10 cellular contexts compared by ENCODE assay signal in genomic region chr1:89149229-89149628, GRCh38. TPM values are rescaled to one million over a fixed set of nuclear protein-coding genes. Genes with fewer than 3 reads are reported as not detected.
DNase-seq lines count a peak whose midpoint lies in the region; TF ChIP-seq lines count a peak whose summit lies in the region.
"Had no signal": no experiment of that assay in that cellular context is flagged by ENCODE, and none has a peak within 500 bp of the region (broad histone marks: within the 10 kb centered on the region; RNA-seq: fewer than 3 reads in every experiment).

No MANE protein-coding gene starts in this region.

- in situ Hi-C loops in GM13977 (cut with MboI; ENCODE audit: low pct_unique_long_range_greater_than_20kb, low sequenced_read_pairs, unreplicated experiment): no loop called here

- TF ChIP-seq POLR2A in esophagus muscularis mucosa (IDR thresholded peaks at IDR 0.05; ENCODE audit: low read depth): no peak
- TF ChIP-seq POLR2A in stomach (IDR thresholded peaks at IDR 0.05): no peak

- H3K36me3 ChIP-seq in esophagus muscularis mucosa (no peaks in the 10 kb centered on the region), stomach (no peaks in the 10 kb centered on the region)

- TF ChIP-seq EP300 in esophagus muscularis mucosa (IDR thresholded peaks at IDR 0.05) (no peak), stomach (IDR thresholded peaks at IDR 0.05) (no peak)

- H3K9me3 ChIP-seq in esophagus muscularis mucosa (no peaks in the 10 kb centered on the region), stomach (no peaks in the 10 kb centered on the region)

- H3K9me3 Mint-ChIP-seq in MCF 10A (ENCODE audit: unreplicated experiment): no peaks in the 10 kb centered on the region
- H3K9me3 Mint-ChIP-seq: activated T-helper 17 cell treated with anti-CD3 and anti-CD28 coated beads, Interleukin-2, amount 50 U/mL, for 72 hours had no signal

- no peaks in the 10 kb centered on the region for H3K27me3 ChIP-seq in esophagus muscularis mucosa
- no peaks in the 10 kb centered on the region for H3K27me3 ChIP-seq in stomach

- no peaks in the 10 kb centered on the region for H3K4me1 ChIP-seq in esophagus muscularis mucosa
- peaks cover 0 to 3% (median 0%) of the 10 kb centered on the region in 4 donors for H3K4me1 ChIP-seq in stomach

- CTCF ChIA-PET in MCF 10A (lab: Yijun Ruan, JAX): interaction anchor here (0.6 to 2.3 kb wide), 4 partner anchors 64 to 209 kb away, joined by 3 to 12 read pairs (median 3); no protein-coding TSS in a partner anchor

- no peaks in the 10 kb centered on the region for H3K4me1 Mint-ChIP-seq in MCF 10A (ENCODE audit: insufficient read depth, unreplicated experiment)

- BruUV-seq in MCF 10A (replicated peaks; lab: Mats Ljungman, UMichigan): no TSS peak

- POLR2A ChIA-PET in MCF 10A (lab: Yijun Ruan, JAX): no interaction called here

- 40% methylated on average over 3 of the region's 3 CpGs for WGBS in esophagus muscularis mucosa
- 45 to 71% (median 67%) methylated on average over 3 of the region's 3 CpGs for WGBS in stomach, 5 donors

- H3K4me3 Mint-ChIP-seq in MCF 10A (ENCODE audit: unreplicated experiment): no peak overlapping the region
- H3K4me3 Mint-ChIP-seq: activated T-helper 17 cell treated with anti-CD3 and anti-CD28 coated beads, Interleukin-2, amount 50 U/mL, for 72 hours had no signal

- no peak overlapping the region for H3K27ac ChIP-seq in esophagus muscularis mucosa (replicated peaks in 1 of 4)
- no peak overlapping the region for H3K27ac ChIP-seq in stomach

- H3K4me3 ChIP-seq in esophagus muscularis mucosa (no peak overlapping the region), stomach (no peak overlapping the region)

- H3K36me3 Mint-ChIP-seq in MCF 10A (ENCODE audit: insufficient read depth, unreplicated experiment): no peaks in the 10 kb centered on the region

- DNase-seq in AG20443 (ENCODE audit: low spot score): peak; percentile 52
- DNase-seq in NCI-H446 treated with DMSO at 0.1 percent for 48 hours (lab: John Stamatoyannopoulos, UW): peak; percentile 9
- DNase-seq in esophagus muscularis mucosa (ENCODE audit: extremely low spot score): no peak
- DNase-seq in midbrain (lab: John Stamatoyannopoulos, UW): peak; percentile 29
- DNase-seq in MCF 10A (ENCODE audit: unreplicated experiment): no peak
- DNase-seq in GM13977 (ENCODE audit: low spot score): no peak
- no peak for DNase-seq in SHP77 treated with DMSO at 0.1 percent for 48 hours (lab: John Stamatoyannopoulos, UW)
- no peak for DNase-seq in stomach
- DNase-seq: RPMI8226 had no signal

- intact Hi-C loops in esophagus muscularis mucosa (cut with DNase I): no loop called here
- intact Hi-C loops in MCF 10A (cut with micrococcal nuclease): loop anchor here (2.0 kb wide), 1 partner anchor 64 kb away; no protein-coding TSS in a partner anchor
- intact Hi-C loops in stomach (cut with DNase I; ENCODE audit: low total_unique reads): no loop called here

- TF ChIP-seq CTCF in esophagus muscularis mucosa (IDR thresholded peaks at IDR 0.05): peak; percentile 24 to 48 (median 39)
- TF ChIP-seq CTCF in MCF 10A (IDR thresholded peaks at IDR 0.05; ENCODE audit: unreplicated experiment): no peak
- TF ChIP-seq CTCF in GM13977 (IDR thresholded peaks at IDR 0.05; ENCODE audit: extremely low read depth, insufficient read depth, missing control alignments): no peak
- TF ChIP-seq CTCF in stomach (IDR thresholded peaks at IDR 0.05): no peak

- no peaks in the 10 kb centered on the region for H3K27me3 Mint-ChIP-seq in MCF 10A (ENCODE audit: insufficient read depth, unreplicated experiment)

- H3K27ac Mint-ChIP-seq in MCF 10A (ENCODE audit: low read depth, unreplicated experiment): no peak overlapping the region
- H3K27ac Mint-ChIP-seq: activated T-helper 17 cell treated with anti-CD3 and anti-CD28 coated beads, Interleukin-2, amount 50 U/mL, for 72 hours had no signal

RNA-seq across cellular contexts. Expression of gene GBP2, which starts 23.3 kb away (rescaled TPM):
- total RNA-seq in esophagus muscularis mucosa (100 to 1,000 TPM; 103 to 169 (median 147) TPM), MCF 10A (2022) (1.7 and 2.2 TPM in 2 replicates), stomach (10 to 100 TPM; 21.0 to 74.2 (median 60.3) TPM)
- 100 to 1,000 TPM in 1 of 3 donors, 10 to 100 TPM in 2; 37.9 to 119 (median 66.0) TPM for polyA plus RNA-seq in stomach

RNA-seq across cellular contexts. Expression of gene GBP7, which starts 26.6 kb away (rescaled TPM):
- total RNA-seq in esophagus muscularis mucosa (not detected), MCF 10A (2022) (not detected in 2 replicates), stomach (not detected)
- polyA plus RNA-seq in stomach: not detected
- total RNA-seq: activated T-helper 17 cell treated with anti-CD3 and anti-CD28 coated beads, Interleukin-2, amount 50 U/mL, for 72 hours had no signal

RNA-seq across cellular contexts. Expression of gene GBP4, which starts 49.5 kb away (rescaled TPM):
- total RNA-seq in esophagus muscularis mucosa (1 to 10 TPM; 4.1 to 9.6 (median 5.0) TPM), MCF 10A (2022) (0.05 TPM in 1 of 2 replicates, not detected in the other), stomach (10 to 100 TPM in 1 of 5 donors, 1 to 10 TPM in 4; 1.8 to 10.5 (median 7.2) TPM)
- 10 to 100 TPM in 2 of 3 donors, 1 to 10 TPM in 1; 4.7 to 17.1 (median 13.3) TPM for polyA plus RNA-seq in stomach

Comparison
In these comparisons a context has a peak if more than half of its experiments do, and no peak if none do; other contexts are left out.
1. DNase-seq: peak in AG20443 (single experiment), NCI-H446 treated with DMSO at 0.1 percent for 48 hours (single experiment) and midbrain (single experiment); none in esophagus muscularis mucosa (single experiment), MCF 10A (single experiment), GM13977 (single experiment), SHP77 treated with DMSO at 0.1 percent for 48 hours (single experiment) and stomach (single experiment).
2. CTCF ChIP-seq: peak in esophagus muscularis mucosa (3 of 3); none in MCF 10A (single experiment), GM13977 (single experiment) and stomach (0 of 7).